ENCODE assay signal across 8 cellular contexts in genomic region chr7:87935373-87935706, GRCh38. TPM values are rescaled to one million over a fixed set of nuclear protein-coding genes. Genes with fewer than 3 reads are reported as not detected.
A peak's percentile ranks its signal among the peaks of the same experiment; 100 is the strongest.
DNase-seq lines count a peak whose midpoint lies in the region; ATAC-seq and TF ChIP-seq lines count a peak whose summit lies in the region.

No MANE protein-coding gene starts in this region.

- no peaks in the 10 kb centered on the region for H3K9me3 ChIP-seq in naive thymus-derived CD4-positive, alpha-beta T cell (ENCODE audit: control insufficient read depth in 2 of 3, low read length in 3 of 3)

- H3K4me3 ChIP-seq in AG10803 (ENCODE audit: low read length) (peak overlapping the region; percentile 63), HFF-Myc (replicated peaks; ENCODE audit: low read depth, low read length) (peak overlapping the region; percentile 49; the same call in 1 of the 2 replicates), cardiac fibroblast (replicated peaks in 1 of 2; ENCODE audit: low read depth in 2 of 2, low read length in 2 of 2) (peak overlapping the region; percentile 64 to 75)
- H3K4me3 ChIP-seq in naive thymus-derived CD4-positive, alpha-beta T cell (ENCODE audit: low read length): peak overlapping the region; percentile 80

- peaks cover 0 to 8% (median 5%) of the 10 kb centered on the region in 5 donors for H3K36me3 Mint-ChIP-seq in naive thymus-derived CD4-positive, alpha-beta T cell

- ATAC-seq in naive thymus-derived CD4-positive, alpha-beta T cell: no peak
- ATAC-seq in HG03045 (IDR thresholded peaks at IDR 0.05; ENCODE audit: unreplicated experiment): no peak

- peak overlapping the region; percentile 70 to 93 (median 90) for H3K4me3 Mint-ChIP-seq in naive thymus-derived CD4-positive, alpha-beta T cell

- H3K4me1 Mint-ChIP-seq in naive thymus-derived CD4-positive, alpha-beta T cell: peaks cover 0 to 21% (median 12%) of the 10 kb centered on the region in 7 donors

- no peak overlapping the region for H3K27ac Mint-ChIP-seq in naive thymus-derived CD4-positive, alpha-beta T cell

- H3K27me3 ChIP-seq in naive thymus-derived CD4-positive, alpha-beta T cell (ENCODE audit: control insufficient read depth in 2 of 2, insufficient read depth in 2 of 2, low read length in 2 of 2): no peaks in the 10 kb centered on the region

- H3K36me3 ChIP-seq in naive thymus-derived CD4-positive, alpha-beta T cell (ENCODE audit: control insufficient read depth in 2 of 3, insufficient read depth in 3 of 3, low read length in 3 of 3): no peaks in the 10 kb centered on the region

- POLR2A ChIA-PET in naive thymus-derived CD4-positive, alpha-beta T cell (lab: Charles Lee): interaction anchor here (0.7 to 1.0 kb wide), 2 partner anchors 38 to 59 kb away, joined by 3 to 4 read pairs; partner anchors contain the start of genes DBF4 and SLC25A40

- peaks cover 4 to 6% of the 10 kb centered on the region in 2 donors for H3K4me1 ChIP-seq in naive thymus-derived CD4-positive, alpha-beta T cell (ENCODE audit: control insufficient read depth in 2 of 2, insufficient read depth in 2 of 2, low read length in 2 of 2)

- H3K27ac ChIP-seq in naive thymus-derived CD4-positive, alpha-beta T cell (ENCODE audit: low read depth, low read length): no peak overlapping the region

- CTCF ChIA-PET in naive thymus-derived CD4-positive, alpha-beta T cell (lab: Charles Lee): no interaction called here

- DNase-seq in AG10803 (ENCODE audit: low read depth) (no peak), HFF-Myc (ENCODE audit: extremely low read depth, low read depth) (no peak), cardiac fibroblast (ENCODE audit: low read depth in 2 of 2) (no peak), NAMALWA (ENCODE audit: low spot score) (no peak), SIG-M5 treated with dmso at 0.1 percent for 504 hours (lab: John Stamatoyannopoulos, UW; ENCODE audit: unreplicated experiment) (no peak)
- peak in 1 of 9 donors; percentile 1 for DNase-seq in naive thymus-derived CD4-positive, alpha-beta T cell
- no peak for DNase-seq in stimulated activated CD4-positive, alpha-beta T cell treated with anti-CD3 and anti-CD28 coated beads, Interleukin-4, amount 100 ng/mL, for 4 hours

- intact Hi-C loops in naive thymus-derived CD4-positive, alpha-beta T cell (cut with micrococcal nuclease): loop anchor here in 1 of 2 donors (2.0 kb wide), 2 partner anchors 307 to 591 kb away; partner anchors contain the start of genes CROT and RUNDC3B

- H3K27me3 Mint-ChIP-seq in naive thymus-derived CD4-positive, alpha-beta T cell: peaks cover 0 to 46% (median 4%) of the 10 kb centered on the region in 5 donors

- TF ChIP-seq CTCF in AG10803 (conservative IDR thresholded peaks at IDR 0.05; ENCODE audit: low read length) (no peak), HFF-Myc (IDR thresholded peaks at IDR 0.05; ENCODE audit: low read depth, low read length, missing control alignments) (no peak), cardiac fibroblast (IDR thresholded peaks at IDR 0.05; ENCODE audit: low read depth, low read length) (no peak)

- no peaks in the 10 kb centered on the region for H3K9me3 Mint-ChIP-seq in naive thymus-derived CD4-positive, alpha-beta T cell

RNA-seq across cellular contexts. Expression of gene ADAM22, which starts 1.3 kb away (rescaled TPM):
- total RNA-seq in naive thymus-derived CD4-positive, alpha-beta T cell: 1 to 10 TPM; 1.1 to 7.1 (median 3.1) TPM
- under 1 TPM; 0.79 to 0.92 TPM for polyA plus RNA-seq in naive thymus-derived CD4-positive, alpha-beta T cell

RNA-seq across cellular contexts. Expression of gene DBF4, which starts 59.0 kb away (rescaled TPM):
- 10 to 100 TPM; 31.2 to 46.5 (median 38.4) TPM for total RNA-seq in naive thymus-derived CD4-positive, alpha-beta T cell
- polyA plus RNA-seq in naive thymus-derived CD4-positive, alpha-beta T cell: 10 to 100 TPM; 21.2 to 27.7 TPM

RNA-seq across cellular contexts. Expression of gene SLC25A40, which starts 59.2 kb away (rescaled TPM):
- 10 to 100 TPM; 15.2 to 50.2 (median 27.5) TPM for total RNA-seq in naive thymus-derived CD4-positive, alpha-beta T cell
- polyA plus RNA-seq in naive thymus-derived CD4-positive, alpha-beta T cell: 10 to 100 TPM; 10.7 to 11.0 TPM
